Comparison of ENCODE assay signal across 8 cellular contexts in the genomic region with DNA sequence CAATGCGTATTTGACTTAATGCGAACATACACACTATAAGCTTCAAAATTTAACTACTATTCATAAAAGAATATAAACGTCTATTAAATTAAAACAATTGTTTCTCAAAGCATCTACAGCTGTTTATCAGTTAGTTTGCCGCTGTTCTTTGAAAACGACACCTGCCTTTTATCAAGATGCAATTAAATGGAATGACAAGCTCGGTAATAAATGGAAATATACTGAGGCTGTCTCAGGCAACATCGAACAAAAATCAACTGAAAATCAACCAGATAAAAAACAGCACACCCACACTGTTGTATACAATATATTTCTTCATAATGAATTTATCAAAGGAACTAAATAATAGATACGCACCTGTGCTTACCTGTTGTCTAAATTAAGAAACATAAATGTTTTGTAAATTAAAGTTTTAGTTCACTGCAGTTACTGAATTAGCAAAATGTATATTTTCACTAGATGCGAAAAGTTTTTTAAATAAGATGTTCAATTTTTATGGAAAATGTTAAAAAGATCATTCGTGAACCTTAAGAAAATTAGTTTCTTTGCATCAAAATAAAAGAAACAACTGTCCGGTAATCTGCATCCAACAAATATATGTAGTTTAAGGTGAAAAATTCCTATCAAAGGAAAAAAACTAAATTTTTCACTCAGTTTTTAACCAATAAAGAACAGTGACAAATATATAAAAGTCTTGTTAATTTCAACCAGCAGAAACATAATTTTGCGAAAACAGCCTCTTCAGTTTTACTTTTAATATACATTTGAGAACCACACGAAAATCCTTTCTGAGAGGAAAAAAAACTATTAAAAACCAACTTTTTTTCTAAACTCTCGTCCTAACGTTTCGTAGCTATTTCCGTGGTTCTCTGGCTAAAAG.
DNase-seq lines count a peak whose midpoint lies in the region; ATAC-seq and TF ChIP-seq lines count a peak whose summit lies in the region.

No MANE protein-coding gene starts in this region.

- peaks cover 42% of the 10 kb centered on the region; the same call in 1 of the 2 replicates for H4K20me1 ChIP-seq in SK-N-SH (ENCODE audit: insufficient read depth)

- H3K4me3 ChIP-seq in SK-N-SH (ENCODE audit: low read depth in 2 of 2, low read length in 1 of 2) (peak overlapping the region; percentile 93 to 95), foreskin fibroblast (ENCODE audit: low read depth in 1 of 2, low read length in 2 of 2) (peak overlapping the region; percentile 86 to 91)

- no peaks in the 10 kb centered on the region for H3K9me3 Mint-ChIP-seq in stimulated activated effector memory CD8-positive, alpha-beta T cell treated with anti-CD3 and anti-CD28 coated beads, Interleukin-12 subunit alpha, Interleukin-12 subunit beta, amount 100 ng/mL, for 72 hours

- no peak for ATAC-seq in stimulated activated effector memory CD8-positive, alpha-beta T cell treated with anti-CD3 and anti-CD28 coated beads, Interleukin-12 subunit alpha, Interleukin-12 subunit beta, amount 100 ng/mL, for 72 hours

- peak overlapping the region; percentile 94 for H3K4me3 Mint-ChIP-seq in stimulated activated effector memory CD8-positive, alpha-beta T cell treated with anti-CD3 and anti-CD28 coated beads, Interleukin-12 subunit alpha, Interleukin-12 subunit beta, amount 100 ng/mL, for 72 hours

- H3K9ac ChIP-seq in SK-N-SH, result peak overlapping the region; percentile 96

- peaks cover 95% of the 10 kb centered on the region for H3K79me2 ChIP-seq in SK-N-SH (ENCODE audit: insufficient read depth)

- H3K36me3 ChIP-seq in SK-N-SH (replicated peaks in 1 of 2; ENCODE audit: control insufficient read depth in 1 of 2, insufficient read depth in 2 of 2, low read length in 1 of 2), result no peaks in the 10 kb centered on the region

- H3K9me2 ChIP-seq in SK-N-SH, result no peaks in the 10 kb centered on the region

- H3K4me2 ChIP-seq in SK-N-SH, result peak overlapping the region; percentile 87

- peak overlapping the region; percentile 78 to 85 for H3K27ac ChIP-seq in SK-N-SH (ENCODE audit: low read depth in 2 of 2, low read length in 1 of 2)

- no peaks in the 10 kb centered on the region for H3K9me3 ChIP-seq in SK-N-SH

- peaks cover 64% of the 10 kb centered on the region for H3K36me3 Mint-ChIP-seq in stimulated activated effector memory CD8-positive, alpha-beta T cell treated with anti-CD3 and anti-CD28 coated beads, Interleukin-12 subunit alpha, Interleukin-12 subunit beta, amount 100 ng/mL, for 72 hours

- DNase-seq in DMS79 treated with DMSO at 0.1 percent for 48 hours (lab: John Stamatoyannopoulos, UW) (peak; percentile 64), DMS79 (lab: John Stamatoyannopoulos, UW) (no peak), SK-N-SH (no peak), foreskin fibroblast (no peak), COR-L47 (lab: John Stamatoyannopoulos, UW) (no peak), DMS53 (lab: John Stamatoyannopoulos, UW) (no peak), GOT3 (lab: John Stamatoyannopoulos, UW) (no peak)
- DNase-seq in stimulated activated effector memory CD8-positive, alpha-beta T cell treated with anti-CD3 and anti-CD28 coated beads, Interleukin-12 subunit alpha, Interleukin-12 subunit beta, amount 100 ng/mL, for 72 hours (ENCODE audit: low spot score in 2 of 2), result no peak

- POLR2A ChIA-PET in SK-N-SH (lab: Yijun Ruan, JAX), result interaction anchor here (2.5 to 3.1 kb wide), 2 partner anchors 46 to 82 kb away, joined by 13 to 14 read pairs; a partner anchor contains a TSS

- peak overlapping the region; percentile 56 for H2AFZ ChIP-seq in SK-N-SH (ENCODE audit: low read depth)

- WGBS in SK-N-SH (ENCODE audit: low lambda C conversion rate), result 11% methylated on average over 17 of the region's 17 CpGs

- CTCF ChIA-PET in SK-N-SH (lab: Yijun Ruan, JAX), result interaction anchor here (0.6 to 5.0 kb wide), 13 partner anchors 8 to 989 kb away, joined by 3 to 33 read pairs (median 4); a partner anchor contains a TSS

- TF ChIP-seq RAD21 in SK-N-SH (IDR thresholded peaks at IDR 0.05; ENCODE audit: low read length), result no peak

- peak in 1 of 2 experiments; percentile 66; a peak in 1 of 4 replicates for TF ChIP-seq EP300 in SK-N-SH (IDR thresholded peaks at IDR 0.05; ENCODE audit: borderline replicate concordance in 1 of 2, low read depth in 1 of 2, low read length in 1 of 2)

- H3K4me1 ChIP-seq in SK-N-SH (ENCODE audit: control insufficient read depth in 1 of 2, insufficient read depth in 2 of 2, low read depth in 1 of 2, low read length in 1 of 2), result peaks cover 13 to 14% of the 10 kb centered on the region in 2 experiments

- TF ChIP-seq CTCF in SK-N-SH (IDR thresholded peaks at IDR 0.05) (no peak), foreskin fibroblast (IDR thresholded peaks at IDR 0.05; ENCODE audit: low read depth, low read length) (no peak)

- H3K4me1 Mint-ChIP-seq in stimulated activated effector memory CD8-positive, alpha-beta T cell treated with anti-CD3 and anti-CD28 coated beads, Interleukin-12 subunit alpha, Interleukin-12 subunit beta, amount 100 ng/mL, for 72 hours, result peaks cover 15% of the 10 kb centered on the region

- H3K27me3 ChIP-seq in SK-N-SH (ENCODE audit: insufficient read depth), result no peaks in the 10 kb centered on the region

- peak overlapping the region; percentile 99 for H3K27ac Mint-ChIP-seq in stimulated activated effector memory CD8-positive, alpha-beta T cell treated with anti-CD3 and anti-CD28 coated beads, Interleukin-12 subunit alpha, Interleukin-12 subunit beta, amount 100 ng/mL, for 72 hours

- H3F3A ChIP-seq in SK-N-SH (replicated peaks; ENCODE audit: insufficient read depth), result peaks cover 15% of the 10 kb centered on the region

TF ChIP-seq in SK-N-SH, 30 proteins besides CTCF, POLR2A, EP300 and RAD21:
- 0 out of 2 replicates have a peak, but pooled peaks have one; percentile 34 for TF ChIP-seq RCOR1 (IDR thresholded peaks at IDR 0.05; ENCODE audit: low read length)
- peak; percentile 42 for TF ChIP-seq CHD2 (IDR thresholded peaks at IDR 0.05; ENCODE audit: low read length, partially characterized antibody)
- TF ChIP-seq FOXM1 (IDR thresholded peaks at IDR 0.05; ENCODE audit: low read depth), result no peak
- 0 out of 2 replicates have a peak, but pooled peaks have one; percentile 12 for TF ChIP-seq TCF12 (IDR thresholded peaks at IDR 0.05)
- TF ChIP-seq, protein P1, sequence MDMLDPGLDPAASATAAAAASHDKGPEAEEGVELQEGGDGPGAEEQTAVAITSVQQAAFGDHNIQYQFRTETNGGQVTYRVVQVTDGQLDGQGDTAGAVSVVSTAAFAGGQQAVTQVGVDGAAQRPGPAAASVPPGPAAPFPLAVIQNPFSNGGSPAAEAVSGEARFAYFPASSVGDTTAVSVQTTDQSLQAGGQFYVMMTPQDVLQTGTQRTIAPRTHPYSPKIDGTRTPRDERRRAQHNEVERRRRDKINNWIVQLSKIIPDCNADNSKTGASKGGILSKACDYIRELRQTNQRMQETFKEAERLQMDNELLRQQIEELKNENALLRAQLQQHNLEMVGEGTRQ (IDR thresholded peaks at IDR 0.05; ENCODE audit: borderline replicate concordance, low read depth, low read length), result no peak
- peak; percentile 60; the same call in 1 of the 2 replicates for TF ChIP-seq GATA2 (CRISPR knock-in tag; IDR thresholded peaks at IDR 0.05)
TF ChIP-seq in SK-N-SH: peak in this region for 4.
